ENCODE assay signal across 9 cellular contexts in the genomic region with DNA sequence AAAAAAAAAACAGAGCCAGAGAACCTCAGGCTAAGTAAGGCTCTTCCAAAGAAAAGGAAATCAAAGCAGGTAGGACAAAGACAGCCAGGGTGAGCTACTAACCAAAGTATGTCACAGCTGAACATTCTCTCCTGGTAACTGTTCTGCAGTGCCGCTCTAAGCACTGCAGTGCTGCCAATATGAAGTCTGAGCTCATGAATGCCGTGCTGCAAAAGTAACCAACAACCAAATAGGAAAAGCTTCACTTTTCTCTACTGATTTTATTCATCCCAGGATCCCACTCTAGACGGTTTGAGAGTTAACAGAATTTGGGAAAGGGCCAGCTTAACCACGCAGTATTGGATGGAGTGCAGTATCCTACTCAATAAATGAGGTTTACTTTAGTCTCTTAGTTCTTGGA. TPM values are rescaled to one million over a fixed set of nuclear protein-coding genes. Genes with fewer than 3 reads are reported as not detected.
DNase-seq lines count a peak whose midpoint lies in the region; ATAC-seq and TF ChIP-seq lines count a peak whose summit lies in the region.
"Had no signal": no experiment of that assay in that cellular context is flagged by ENCODE, and none has a peak within 500 bp of the region (broad histone marks: within the 10 kb centered on the region; RNA-seq: fewer than 3 reads in every experiment).

No MANE protein-coding gene starts in this region.

- peaks cover 0 to 62% (median 45%) of the 10 kb centered on the region in 12 donors for H3K4me1 ChIP-seq in heart left ventricle
- H3K4me1 ChIP-seq in mammary epithelial cell (ENCODE audit: insufficient read depth, low read length) = peaks cover 46% of the 10 kb centered on the region
- H3K4me1 ChIP-seq in right lobe of liver = peaks cover 0 to 60% (median 21%) of the 10 kb centered on the region in 4 donors
- peaks cover 25 to 59% (median 33%) of the 10 kb centered on the region in 4 donors for H3K4me1 ChIP-seq in transverse colon

- no peak overlapping the region for H2AFZ ChIP-seq in mammary epithelial cell (ENCODE audit: low read depth, low read length)

- no TSS peak for BruUV-seq in mammary epithelial cell (replicated peaks; lab: Mats Ljungman, UMichigan)

- no peak for TF ChIP-seq EP300 in transverse colon (IDR thresholded peaks at IDR 0.05; ENCODE audit: low read depth)

- H4K20me1 ChIP-seq in mammary epithelial cell (ENCODE audit: insufficient read depth, low read length) = no peaks in the 10 kb centered on the region

- ATAC-seq in heart left ventricle (peak in 3 of 4 donors; percentile 16 to 29 (median 29)), left cardiac atrium (no peak), right lobe of liver (peak in 2 of 4 donors; percentile 5 to 12), HG02870 (IDR thresholded peaks at IDR 0.05; ENCODE audit: unreplicated experiment) (no peak), GM21619 (IDR thresholded peaks at IDR 0.05; ENCODE audit: unreplicated experiment) (no peak)

- intact Hi-C loops in heart left ventricle (cut with DNase I) = loop anchor here in 4 of 10 donors (5.0 to 10.0 kb wide), 8 partner anchors 50 to 222 kb away; no protein-coding TSS in a partner anchor
- intact Hi-C loops in left cardiac atrium (cut with DNase I) = loop anchor here in 1 of 2 donors (10.0 kb wide), 1 partner anchor 70 kb away; no protein-coding TSS in a partner anchor
- intact Hi-C loops in mammary epithelial cell (cut with micrococcal nuclease) = loop anchor here (5.0 kb wide), 1 partner anchor 47 kb away; no protein-coding TSS in a partner anchor
- intact Hi-C loops in right lobe of liver (cut with DNase I) = no loop called here
- intact Hi-C loops in transverse colon (cut with DNase I; ENCODE audit: low total_unique reads) = no loop called here

- dilution Hi-C loops in mammary epithelial cell (cut with HindIII; ENCODE audit: low sequenced_read_pairs) = loop anchor here (5.0 kb wide), 1 partner anchor 52 kb away; no protein-coding TSS in a partner anchor

- H3K4me3 ChIP-seq in heart left ventricle (peak overlapping the region in 5 of 12 donors; percentile 7 to 93 (median 10)), mammary epithelial cell (replicated peaks in 1 of 3; ENCODE audit: insufficient read depth in 1 of 3, low read depth in 2 of 3, low read length in 3 of 3) (peak overlapping the region in 1 of 3 experiments; percentile 24), right lobe of liver (no peak overlapping the region), transverse colon (no peak overlapping the region)

- in situ Hi-C loops in mammary epithelial cell (cut with MboI; ENCODE audit: low sequenced_read_pairs in 2 of 2) = loop anchor here in 1 of 2 donors (5.0 to 10.0 kb wide), 2 partner anchors 110 to 222 kb away; no protein-coding TSS in a partner anchor
- in situ Hi-C loops in transverse colon (cut with MboI; ENCODE audit: low pct_ligation_motif_present in 1 of 4, low pct_unique_long_range_greater_than_20kb in 1 of 4, low sequenced_read_pairs in 3 of 4) = loop anchor here in 1 of 4 donors (25.0 kb wide), 1 partner anchor 107 kb away; no protein-coding TSS in a partner anchor

- DNase-seq in heart left ventricle (peak in 1 of 5 donors; percentile 37), left cardiac atrium (no peak), mammary epithelial cell (peak; percentile 43), right lobe of liver (no peak), transverse colon (no peak), amniotic stem cell (lab: John Stamatoyannopoulos, UW) (no peak)
- DNase-seq: activated CD4-positive, alpha-beta T cell treated with anti-CD3 and anti-CD28 coated beads for 4 hours had no signal

- H3K27me3 ChIP-seq in heart left ventricle (no peaks in the 10 kb centered on the region), mammary epithelial cell (ENCODE audit: insufficient read depth, low read length) (no peaks in the 10 kb centered on the region), right lobe of liver (no peaks in the 10 kb centered on the region), transverse colon (no peaks in the 10 kb centered on the region)

- no peak for TF ChIP-seq POLR2A in heart left ventricle (IDR thresholded peaks at IDR 0.05)
- no peak for TF ChIP-seq POLR2A in right lobe of liver (IDR thresholded peaks at IDR 0.05)
- TF ChIP-seq POLR2A in transverse colon (IDR thresholded peaks at IDR 0.05) = no peak

- no peaks in the 10 kb centered on the region for H3K36me3 ChIP-seq in heart left ventricle
- no peaks in the 10 kb centered on the region for H3K36me3 ChIP-seq in mammary epithelial cell (ENCODE audit: insufficient read depth, low read length)
- H3K36me3 ChIP-seq in right lobe of liver = no peaks in the 10 kb centered on the region
- H3K36me3 ChIP-seq in transverse colon = no peaks in the 10 kb centered on the region

- TF ChIP-seq CTCF in heart left ventricle (IDR thresholded peaks at IDR 0.05) (peak in 1 of 12 donors; percentile 9), mammary epithelial cell (conservative IDR thresholded peaks at IDR 0.05 in 1 of 2, IDR thresholded peaks at IDR 0.05 in 1 of 2; ENCODE audit: extremely low read depth in 1 of 2, insufficient read depth in 1 of 2, low read depth in 1 of 2, low read length in 2 of 2) (no peak), right lobe of liver (IDR thresholded peaks at IDR 0.05) (no peak), transverse colon (IDR thresholded peaks at IDR 0.05) (no peak)

- no peak overlapping the region for H3K9ac ChIP-seq in mammary epithelial cell (ENCODE audit: insufficient read depth, low read length)

- H3K27ac ChIP-seq in heart left ventricle = peak overlapping the region in 10 of 12 donors; percentile 23 to 99 (median 98)
- no peak overlapping the region for H3K27ac ChIP-seq in mammary epithelial cell (ENCODE audit: insufficient read depth, low read depth, low read length)
- H3K27ac ChIP-seq in right lobe of liver = peak overlapping the region in 2 of 3 donors; percentile 18 to 100
- peak overlapping the region; percentile 90 to 98 (median 96) for H3K27ac ChIP-seq in transverse colon

- peak overlapping the region; percentile 78 for H3K4me2 ChIP-seq in mammary epithelial cell (ENCODE audit: insufficient read depth, low read depth, low read length)

- peaks cover 76% of the 10 kb centered on the region for H3K79me2 ChIP-seq in mammary epithelial cell (ENCODE audit: insufficient read depth, low read length)

- WGBS in heart left ventricle, 4 donors = 26 to 37% (median 33%) methylated on average over 4 of the region's 4 CpGs
- 11% methylated on average over 4 of the region's 4 CpGs for WGBS in mammary epithelial cell (ENCODE audit: low coverage, missing lambda C conversion rate)
- WGBS in right lobe of liver (ENCODE audit: insufficient coverage, low coverage, low lambda C conversion rate, missing lambda C conversion rate) = 11% methylated on average over 4 of the region's 4 CpGs
- WGBS in transverse colon (ENCODE audit: low coverage in 1 of 2), 2 donors = 20 to 25% methylated on average over 4 of the region's 4 CpGs

- CTCF ChIA-PET in mammary epithelial cell (lab: Charles Lee; ENCODE audit: low non-redundant PET) = interaction anchor here (0.7 kb wide), 1 partner anchor 68 kb away, joined by 7 read pairs; no protein-coding TSS in a partner anchor

- no peaks in the 10 kb centered on the region for H3K9me3 ChIP-seq in heart left ventricle
- no peaks in the 10 kb centered on the region for H3K9me3 ChIP-seq in mammary epithelial cell (replicated peaks; ENCODE audit: insufficient read depth, low read length)
- no peaks in the 10 kb centered on the region for H3K9me3 ChIP-seq in right lobe of liver
- no peaks in the 10 kb centered on the region for H3K9me3 ChIP-seq in transverse colon

RNA-seq across cellular contexts. Expression of a gene that starts 3.5 kb away (rescaled TPM):
- total RNA-seq in heart left ventricle = 10 to 100 TPM; 25.7 to 67.4 (median 39.0) TPM
- 10 to 100 TPM; 11.8 to 27.4 TPM for polyA plus RNA-seq in heart left ventricle
- 10 to 100 TPM; 22.4 to 36.9 TPM for total RNA-seq in left cardiac atrium
- total RNA-seq in mammary epithelial cell = 10 to 100 TPM; 22.8 to 36.5 TPM
- 6.1 TPM for polyA plus RNA-seq in mammary epithelial cell
- 49.1 TPM for polyA minus RNA-seq in mammary epithelial cell
- total RNA-seq in right lobe of liver = 10 to 100 TPM; 22.0 to 35.4 (median 26.8) TPM
- total RNA-seq in transverse colon = 10 to 100 TPM; 35.6 to 68.6 (median 38.9) TPM

RNA-seq across cellular contexts. Expression of a gene that starts 49.3 kb away (rescaled TPM):
- total RNA-seq in heart left ventricle = 10 to 100 TPM; 46.8 to 81.1 (median 68.8) TPM
- polyA plus RNA-seq in heart left ventricle = 10 to 100 TPM; 16.7 to 33.3 TPM
- 10 to 100 TPM; 46.2 to 62.5 TPM for total RNA-seq in left cardiac atrium
- total RNA-seq in mammary epithelial cell = 100 to 1,000 TPM; 129 to 177 TPM
- polyA plus RNA-seq in mammary epithelial cell = 75.2 TPM
- polyA minus RNA-seq in mammary epithelial cell = 222 TPM
- 10 to 100 TPM; 22.2 to 39.1 (median 29.3) TPM for total RNA-seq in right lobe of liver
- 10 to 100 TPM; 18.1 to 90.8 (median 78.3) TPM for total RNA-seq in transverse colon

Comparison
In these comparisons a context has a peak if more than half of its experiments do, and no peak if none do; other contexts are left out.
1. ATAC-seq: peak in heart left ventricle (3 of 4); none in left cardiac atrium (0 of 2), HG02870 (single experiment) and GM21619 (single experiment).